ENCODE assay signal across 18 cellular contexts in the genomic region with DNA sequence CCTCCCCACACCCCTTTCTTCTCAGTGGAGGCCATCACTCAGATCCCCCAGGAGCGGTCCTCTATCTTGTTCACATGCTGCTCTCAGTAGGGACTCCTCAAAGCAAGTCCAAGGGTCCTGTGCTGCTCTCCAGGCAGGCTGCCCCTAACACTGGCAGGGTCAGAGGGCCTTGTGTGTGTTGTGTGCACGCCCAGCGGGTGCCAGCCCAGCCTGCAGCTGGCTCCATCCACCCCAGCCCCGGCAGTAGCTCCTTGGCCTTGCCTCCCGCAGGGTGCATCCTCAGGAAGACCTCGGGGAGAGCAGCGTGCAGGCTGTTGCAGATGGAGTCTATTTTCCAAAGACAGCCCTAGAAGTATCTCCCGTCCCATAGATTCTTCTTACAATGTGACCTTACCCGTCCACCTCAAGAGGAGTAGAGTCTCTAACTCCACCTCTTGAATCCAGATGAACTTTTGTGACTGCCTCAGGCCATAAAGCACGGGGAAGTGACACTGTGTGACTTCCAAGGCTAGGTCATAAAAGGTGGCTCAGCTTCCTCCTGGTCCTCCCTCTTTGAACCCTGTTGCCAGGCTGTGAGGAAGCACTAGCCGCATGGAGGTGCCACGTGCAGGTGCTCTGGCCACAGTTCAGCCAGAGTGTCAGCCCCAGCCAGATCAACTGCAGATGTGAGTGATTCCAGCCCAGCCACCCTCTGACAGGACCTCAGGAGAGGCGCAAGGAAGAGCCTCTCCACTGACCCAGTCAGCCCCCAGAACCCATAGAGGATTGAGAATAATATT.
DNase-seq lines count a peak whose midpoint lies in the region; ATAC-seq, FAIRE-seq and TF ChIP-seq lines count a peak whose summit lies in the region.
"Had no signal": no experiment of that assay in that cellular context is flagged by ENCODE, and none has a peak within 500 bp of the region (broad histone marks: within the 10 kb centered on the region; RNA-seq: fewer than 3 reads in every experiment).

No MANE protein-coding gene starts in this region.

- POLR2A ChIA-PET in HepG2 (lab: Yijun Ruan, JAX) = no interaction called here

- DNase-seq in HepG2 (ENCODE audit: low spot score) (no peak), trophoblast cell (no peak), activated gamma-delta T cell (lab: John Stamatoyannopoulos, UW) (no peak)
- DNase-seq in activated naive CD4-positive, alpha-beta T cell treated with anti-CD3 and anti-CD28 coated beads, Interleukin-2, amount 50 U/mL, for 16 hours = no peak
- DNase-seq: CD4-positive, CD25-positive, alpha-beta regulatory T cell; MM.1S; NCI-H1105; NCI-H1930; NCI-H2171; NCI-H446 treated with DMSO at 0.1 percent for 48 hours; NCI-H774 had no signal

- H3K4me1 ChIP-seq in BLaER1 (peaks cover 45% of the 10 kb centered on the region), HepG2 (ENCODE audit: insufficient read depth, low read length) (no peaks in the 10 kb centered on the region), trophoblast cell (ENCODE audit: control insufficient read depth in 1 of 2, insufficient read depth in 2 of 2, low read length in 2 of 2) (peaks cover 7% of the 10 kb centered on the region in 2 experiments)

- H3K79me1 ChIP-seq in trophoblast cell (ENCODE audit: low read length) = no peaks in the 10 kb centered on the region

- H2AFZ ChIP-seq in HepG2 (ENCODE audit: low read length) = no peak overlapping the region
- no peak overlapping the region for H2AFZ ChIP-seq in trophoblast cell (ENCODE audit: insufficient read depth, low read length, poor library complexity)

- TF ChIP-seq CTCF in VCaP (conservative IDR thresholded peaks at IDR 0.05) (no peak), HepG2 (CRISPR knock-in tag; IDR thresholded peaks at IDR 0.05) (no peak)

- 0 out of 2 replicates have a peak, but pooled peaks cover 4% of the 10 kb centered on the region for H3K9me3 ChIP-seq in BLaER1
- H3K9me3 ChIP-seq in HepG2 (ENCODE audit: low read length) = no peaks in the 10 kb centered on the region
- H3K9me3 ChIP-seq in trophoblast cell (ENCODE audit: insufficient read depth, low read depth, low read length) = peaks cover 2% of the 10 kb centered on the region

- H3K9ac ChIP-seq in BLaER1 (no peak overlapping the region), HepG2 (ENCODE audit: insufficient read depth, low read depth, low read length) (no peak overlapping the region), trophoblast cell (ENCODE audit: low read length) (peak overlapping the region; percentile 1)

- no peaks in the 10 kb centered on the region for H3K27me3 ChIP-seq in BLaER1
- H3K27me3 ChIP-seq in HepG2 (ENCODE audit: control insufficient read depth in 1 of 2, insufficient read depth in 2 of 2, low read length in 2 of 2) = peaks cover 0 to 3% of the 10 kb centered on the region in 2 experiments; a peak in 2 of 5 replicates
- no peaks in the 10 kb centered on the region for H3K27me3 ChIP-seq in trophoblast cell (ENCODE audit: insufficient read depth, low read length)

- no peak overlapping the region for H4K12ac ChIP-seq in trophoblast cell (ENCODE audit: low read depth, low read length)

- CTCF ChIA-PET in HepG2 (lab: Yijun Ruan, JAX; ENCODE audit: low intra/inter-chr PET ratio, low total read pairs) = no interaction called here

- FAIRE-seq in HepG2 (lab: Jason Lieb, UNC) = no peak
- FAIRE-seq: A204.1, GM19239 had no signal

- H3K4ac ChIP-seq in trophoblast cell (ENCODE audit: low read depth, low read length) = no peak overlapping the region

- H2AK5ac ChIP-seq in trophoblast cell (ENCODE audit: low read length) = no peak overlapping the region

- H3K4me3 ChIP-seq in BLaER1 = no peak overlapping the region
- no peak overlapping the region for H3K4me3 ChIP-seq in HepG2 (replicated peaks in 1 of 3; ENCODE audit: insufficient read depth in 1 of 3, low read depth in 2 of 3, low read length in 3 of 3)
- no peak overlapping the region for H3K4me3 ChIP-seq in trophoblast cell (ENCODE audit: low read depth, low read length)

- H2BK5ac ChIP-seq in trophoblast cell (ENCODE audit: low read depth, low read length, poor library complexity) = no peak overlapping the region

- TF ChIP-seq EP300 in HepG2 (IDR thresholded peaks at IDR 0.05; ENCODE audit: low read depth in 2 of 2, low read length in 2 of 2) = no peak
- TF ChIP-seq EP300 in HepG2 (CRISPR knock-in tag; IDR thresholded peaks at IDR 0.05; ENCODE audit: borderline replicate concordance) = no peak

- 46% methylated on average over 4 of the region's 13 CpGs for WGBS in HepG2 (ENCODE audit: low lambda C conversion rate)
- WGBS in trophoblast cell (ENCODE audit: extremely low coverage, insufficient coverage, insufficient read length) = no CpG with 5 or more reads among the region's 13 CpGs

- H3K36me3 ChIP-seq in BLaER1 (no peaks in the 10 kb centered on the region), HepG2 (replicated peaks in 1 of 2; ENCODE audit: control insufficient read depth in 1 of 2, insufficient read depth in 2 of 2, low read length in 2 of 2) (no peaks in the 10 kb centered on the region), trophoblast cell (ENCODE audit: control insufficient read depth in 1 of 2, insufficient read depth in 2 of 2, low read length in 2 of 2) (no peaks in the 10 kb centered on the region)

- BruUV-seq in HepG2 (replicated peaks; lab: Mats Ljungman, UMichigan) = no TSS peak

- TF ChIP-seq RAD21 in HepG2 (CRISPR knock-in tag; IDR thresholded peaks at IDR 0.05) = no peak

- H2BK12ac ChIP-seq in trophoblast cell (ENCODE audit: low read length) = no peak overlapping the region

- no peak for TF ChIP-seq POLR2A in HepG2 (IDR thresholded peaks at IDR 0.05; ENCODE audit: insufficient read depth in 1 of 2, low read depth in 2 of 2, low read length in 2 of 2)

- H4K20me1 ChIP-seq in BLaER1 (no peaks in the 10 kb centered on the region), HepG2 (ENCODE audit: insufficient read depth, low read length) (no peaks in the 10 kb centered on the region)

- no peak overlapping the region for H3K23ac ChIP-seq in trophoblast cell (ENCODE audit: low read length)

- no peak overlapping the region for H4K91ac ChIP-seq in trophoblast cell (ENCODE audit: low read depth, low read length)

- H3K4me2 ChIP-seq in BLaER1 = peak overlapping the region; percentile 8; the same call in 1 of the 2 replicates
- no peak overlapping the region for H3K4me2 ChIP-seq in HepG2 (ENCODE audit: low read depth, low read length)
- H3K4me2 ChIP-seq in trophoblast cell (ENCODE audit: low read length) = no peak overlapping the region

- no peak overlapping the region for H2BK120ac ChIP-seq in trophoblast cell (ENCODE audit: insufficient read depth, low read length, poor library complexity)

- no peak overlapping the region for H3K18ac ChIP-seq in trophoblast cell (ENCODE audit: low read length)

- ATAC-seq in HepG2 = peak; percentile 18; the same call in 2 of the 3 replicates
- no peak for ATAC-seq in GM19324 (IDR thresholded peaks at IDR 0.05; ENCODE audit: low FRiP score, unreplicated experiment)
- ATAC-seq in GM18868 (IDR thresholded peaks at IDR 0.05; ENCODE audit: unreplicated experiment) = no peak
- ATAC-seq: HCT116 had no signal

- in situ Hi-C loops in HepG2 (cut with HindIII; ENCODE audit: extremely low pct_ligation_motif_present, low pct_unique_long_range_greater_than_20kb) = no loop called here

- H3K79me2 ChIP-seq in HepG2 (ENCODE audit: insufficient read depth, low read length) = no peaks in the 10 kb centered on the region
- H3K79me2 ChIP-seq in trophoblast cell (ENCODE audit: control insufficient read depth, insufficient read depth, low read length, poor library complexity) = no peaks in the 10 kb centered on the region

- H3K27ac ChIP-seq in BLaER1 = no peak overlapping the region
- H3K27ac ChIP-seq in VCaP = peak overlapping the region; percentile 90
- H3K27ac ChIP-seq in HepG2 (ENCODE audit: extremely low read length, insufficient read depth, low read length) = no peak overlapping the region
- no peak overlapping the region for H3K27ac ChIP-seq in trophoblast cell (ENCODE audit: low read depth, low read length)

- intact Hi-C loops in HepG2 (cut with micrococcal nuclease; ENCODE audit: unreplicated experiment) = no loop called here

- no peak overlapping the region for H4K8ac ChIP-seq in trophoblast cell (ENCODE audit: low read depth, low read length)

- no peak overlapping the region for H3K14ac ChIP-seq in trophoblast cell (ENCODE audit: low read length)

TF ChIP-seq in HepG2, 621 proteins besides CTCF, POLR2A, EP300 and RAD21 (continues in another document):
- TF ChIP-seq, protein P1, sequence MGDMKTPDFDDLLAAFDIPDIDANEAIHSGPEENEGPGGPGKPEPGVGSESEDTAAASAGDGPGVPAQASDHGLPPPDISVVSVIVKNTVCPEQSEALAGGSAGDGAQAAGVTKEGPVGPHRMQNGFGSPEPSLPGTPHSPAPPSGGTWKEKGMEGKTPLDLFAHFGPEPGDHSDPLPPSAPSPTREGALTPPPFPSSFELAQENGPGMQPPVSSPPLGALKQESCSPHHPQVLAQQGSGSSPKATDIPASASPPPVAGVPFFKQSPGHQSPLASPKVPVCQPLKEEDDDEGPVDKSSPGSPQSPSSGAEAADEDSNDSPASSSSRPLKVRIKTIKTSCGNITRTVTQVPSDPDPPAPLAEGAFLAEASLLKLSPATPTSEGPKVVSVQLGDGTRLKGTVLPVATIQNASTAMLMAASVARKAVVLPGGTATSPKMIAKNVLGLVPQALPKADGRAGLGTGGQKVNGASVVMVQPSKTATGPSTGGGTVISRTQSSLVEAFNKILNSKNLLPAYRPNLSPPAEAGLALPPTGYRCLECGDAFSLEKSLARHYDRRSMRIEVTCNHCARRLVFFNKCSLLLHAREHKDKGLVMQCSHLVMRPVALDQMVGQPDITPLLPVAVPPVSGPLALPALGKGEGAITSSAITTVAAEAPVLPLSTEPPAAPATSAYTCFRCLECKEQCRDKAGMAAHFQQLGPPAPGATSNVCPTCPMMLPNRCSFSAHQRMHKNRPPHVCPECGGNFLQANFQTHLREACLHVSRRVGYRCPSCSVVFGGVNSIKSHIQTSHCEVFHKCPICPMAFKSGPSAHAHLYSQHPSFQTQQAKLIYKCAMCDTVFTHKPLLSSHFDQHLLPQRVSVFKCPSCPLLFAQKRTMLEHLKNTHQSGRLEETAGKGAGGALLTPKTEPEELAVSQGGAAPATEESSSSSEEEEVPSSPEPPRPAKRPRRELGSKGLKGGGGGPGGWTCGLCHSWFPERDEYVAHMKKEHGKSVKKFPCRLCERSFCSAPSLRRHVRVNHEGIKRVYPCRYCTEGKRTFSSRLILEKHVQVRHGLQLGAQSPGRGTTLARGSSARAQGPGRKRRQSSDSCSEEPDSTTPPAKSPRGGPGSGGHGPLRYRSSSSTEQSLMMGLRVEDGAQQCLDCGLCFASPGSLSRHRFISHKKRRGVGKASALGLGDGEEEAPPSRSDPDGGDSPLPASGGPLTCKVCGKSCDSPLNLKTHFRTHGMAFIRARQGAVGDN (CRISPR knock-in tag; IDR thresholded peaks at IDR 0.05) = 0 out of 2 replicates have a peak, but pooled peaks have one; percentile 13
